17 cellular contexts compared by ENCODE assay signal in genomic region chr3:159632847-159633246, GRCh38.
"Had no signal": no experiment of that assay in that cellular context is flagged by ENCODE, and none has a peak within 500 bp of the region (broad histone marks: within the 10 kb centered on the region; RNA-seq: fewer than 3 reads in every experiment).

No MANE protein-coding gene starts in this region.

- H3K27ac ChIP-seq: body of pancreas, epithelial cell of prostate, pancreas, thoracic aorta, upper lobe of right lung had no signal

- H3K36me3 ChIP-seq: pancreas, thoracic aorta, upper lobe of right lung had no signal

- H3K4me1 ChIP-seq: body of pancreas, pancreas, upper lobe of right lung had no signal

- H3K9me3 ChIP-seq: body of pancreas, mucosa of descending colon, pancreas, thoracic aorta, upper lobe of right lung had no signal

- DNase-seq: activated CD4-positive, alpha-beta T cell treated with anti-CD3 and anti-CD28 coated beads, Interleukin-2, amount 50 U/mL, for 1 hour; activated CD8-positive, alpha-beta memory T cell treated with anti-CD3 and anti-CD28 coated beads for 24 hours; activated gamma-delta T cell treated with Interleukin-2 at 50 U/mL for 16 hours; amniotic stem cell; body of pancreas; effector CD8-positive, alpha-beta T cell; foreskin melanocyte; immature natural killer cell; mucosa of descending colon; naive thymus-derived CD4-positive, alpha-beta T cell; pancreas; retina; upper lobe of right lung had no signal

- H3K27me3 ChIP-seq: body of pancreas, pancreas, upper lobe of right lung had no signal

- ATAC-seq: body of pancreas; mucosa of descending colon; naive thymus-derived CD4-positive, alpha-beta T cell; pancreas; stimulated activated effector memory CD8-positive, alpha-beta T cell treated with anti-CD3 and anti-CD28 coated beads, Interleukin-12 subunit alpha, Interleukin-12 subunit beta, amount 100 ng/mL, for 72 hours had no signal

- H3K4me3 ChIP-seq: body of pancreas, lung, mucosa of descending colon, pancreas, thoracic aorta, upper lobe of right lung had no signal
